In the genomic region with DNA sequence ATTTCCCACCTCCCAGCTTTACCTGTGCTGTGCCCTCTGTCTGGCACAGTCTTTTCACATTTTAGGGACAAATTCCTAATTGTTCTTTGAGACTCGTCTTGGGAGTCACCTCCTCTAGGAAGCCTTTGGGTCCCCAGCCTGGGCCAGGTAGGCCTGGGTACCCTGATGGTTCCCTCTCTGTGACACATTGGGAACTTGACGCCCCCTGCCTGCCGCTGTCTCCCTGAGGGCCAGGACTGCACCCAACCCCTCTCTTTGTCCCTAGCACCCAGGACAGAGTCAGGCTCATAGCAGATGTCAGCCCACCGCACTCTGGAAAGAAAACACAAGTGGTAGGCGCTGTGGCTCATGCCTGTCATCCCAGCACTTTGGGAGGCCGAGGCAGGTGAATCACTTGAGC, we compare ENCODE assay signal across 21 cellular contexts.
"Had no signal": no experiment of that assay in that cellular context is flagged by ENCODE, and none has a peak within 500 bp of the region (broad histone marks: within the 10 kb centered on the region; RNA-seq: fewer than 3 reads in every experiment).

No MANE protein-coding gene starts in this region.

- H3K27ac ChIP-seq: brain microvascular endothelial cell, ovary had no signal

- H3K27me3 Mint-ChIP-seq: activated CD4-positive, alpha-beta memory T cell treated with anti-CD3 and anti-CD28 coated beads, Interleukin-2, amount 10 ng/mL, durations not matched to agents 7 days and 5 days; activated CD4-positive, alpha-beta T cell treated with anti-CD3 and anti-CD28 coated beads, Interleukin-2, amount 10 ng/mL, durations not matched to agents 24 days and 14 days; activated naive CD4-positive, alpha-beta T cell treated with anti-CD3 and anti-CD28 coated beads, Interleukin-2, amount 50 U/mL, for 24 hours; type B pancreatic cell had no signal

- DNase-seq: activated CD4-positive, alpha-beta memory T cell treated with anti-CD3 and anti-CD28 coated beads, Interleukin-2, amount 10 ng/mL, durations not matched to agents 7 days and 5 days; activated CD4-positive, alpha-beta T cell treated with anti-CD3 and anti-CD28 coated beads, Interleukin-2, amount 10 ng/mL, durations not matched to agents 24 days and 14 days; activated gamma-delta T cell; aorta; brain microvascular endothelial cell; caudate nucleus; effector CD4-positive, alpha-beta T cell; gastrocnemius medialis; head of caudate nucleus; midbrain; natural killer cell; ovary; stimulated activated CD4-positive, alpha-beta T cell treated with anti-CD3 and anti-CD28 coated beads, Interleukin-2, amount 100 ng/mL, for 24 hours had no signal

- H3K27ac Mint-ChIP-seq: activated CD4-positive, alpha-beta memory T cell treated with anti-CD3 and anti-CD28 coated beads, Interleukin-2, amount 10 ng/mL, durations not matched to agents 7 days and 5 days; activated CD4-positive, alpha-beta T cell treated with anti-CD3 and anti-CD28 coated beads, Interleukin-2, amount 10 ng/mL, durations not matched to agents 24 days and 14 days; activated naive CD4-positive, alpha-beta T cell treated with anti-CD3 and anti-CD28 coated beads, Interleukin-2, amount 50 U/mL, for 24 hours; activated T-helper 1 cell treated with anti-CD3 and anti-CD28 coated beads, Interleukin-12 subunit alpha, Interleukin-12 subunit beta, Interleukin-2, Interleukin-4 antibody, amounts not matched to agents 30 ng/mL and 10 ng/mL and 1 ng/mL, durations not matched to agents 14 hours and 24 hours and 36 hours; dendritic cell treated with granulocyte-macrophage colony-stimulating factor and Interleukin-4, amounts not matched to agents 40 ng/mL and 50 ng/mL, for 4 days; natural killer cell; stimulated activated effector memory CD8-positive, alpha-beta T cell treated with anti-CD3 and anti-CD28 coated beads, Interleukin-12 subunit alpha, Interleukin-12 subunit beta, amount 100 ng/mL, for 72 hours had no signal

- H3K9me3 ChIP-seq: gastrocnemius medialis had no signal

- H3K4me3 Mint-ChIP-seq: activated CD4-positive, alpha-beta memory T cell treated with anti-CD3 and anti-CD28 coated beads, Interleukin-2, amount 10 ng/mL, durations not matched to agents 7 days and 5 days; activated CD4-positive, alpha-beta T cell treated with anti-CD3 and anti-CD28 coated beads, Interleukin-2, amount 10 ng/mL, durations not matched to agents 24 days and 14 days; activated naive CD4-positive, alpha-beta T cell treated with anti-CD3 and anti-CD28 coated beads, Interleukin-2, amount 50 U/mL, for 24 hours; activated T-helper 1 cell treated with anti-CD3 and anti-CD28 coated beads, Interleukin-12 subunit alpha, Interleukin-12 subunit beta, Interleukin-2, Interleukin-4 antibody, amounts not matched to agents 30 ng/mL and 10 ng/mL and 1 ng/mL, durations not matched to agents 14 hours and 24 hours and 36 hours; dendritic cell treated with granulocyte-macrophage colony-stimulating factor and Interleukin-4, amounts not matched to agents 40 ng/mL and 50 ng/mL, for 4 days; natural killer cell; stimulated activated effector memory CD8-positive, alpha-beta T cell treated with anti-CD3 and anti-CD28 coated beads, Interleukin-12 subunit alpha, Interleukin-12 subunit beta, amount 100 ng/mL, for 72 hours; type B pancreatic cell had no signal

- H3K4me1 ChIP-seq: gastrocnemius medialis had no signal

- H3K4me1 Mint-ChIP-seq: activated CD4-positive, alpha-beta memory T cell treated with anti-CD3 and anti-CD28 coated beads, Interleukin-2, amount 10 ng/mL, durations not matched to agents 7 days and 5 days; activated CD4-positive, alpha-beta T cell treated with anti-CD3 and anti-CD28 coated beads, Interleukin-2, amount 10 ng/mL, durations not matched to agents 24 days and 14 days; activated naive CD4-positive, alpha-beta T cell treated with anti-CD3 and anti-CD28 coated beads, Interleukin-2, amount 50 U/mL, for 24 hours; natural killer cell; stimulated activated effector memory CD8-positive, alpha-beta T cell treated with anti-CD3 and anti-CD28 coated beads, Interleukin-12 subunit alpha, Interleukin-12 subunit beta, amount 100 ng/mL, for 72 hours had no signal

- H3K36me3 Mint-ChIP-seq: activated naive CD4-positive, alpha-beta T cell treated with anti-CD3 and anti-CD28 coated beads, Interleukin-2, amount 50 U/mL, for 24 hours; natural killer cell; stimulated activated effector memory CD8-positive, alpha-beta T cell treated with anti-CD3 and anti-CD28 coated beads, Interleukin-12 subunit alpha, Interleukin-12 subunit beta, amount 100 ng/mL, for 72 hours had no signal

- H3K36me3 ChIP-seq: ovary had no signal

- H3K27me3 ChIP-seq: brain microvascular endothelial cell, gastrocnemius medialis, ovary, stomach had no signal

- H3K9me3 Mint-ChIP-seq: activated CD4-positive, alpha-beta memory T cell treated with anti-CD3 and anti-CD28 coated beads, Interleukin-2, amount 10 ng/mL, durations not matched to agents 7 days and 5 days; activated naive CD4-positive, alpha-beta T cell treated with anti-CD3 and anti-CD28 coated beads, Interleukin-2, amount 50 U/mL, for 24 hours; natural killer cell; stimulated activated effector memory CD8-positive, alpha-beta T cell treated with anti-CD3 and anti-CD28 coated beads, Interleukin-12 subunit alpha, Interleukin-12 subunit beta, amount 100 ng/mL, for 72 hours had no signal

- H3K4me3 ChIP-seq: gastrocnemius medialis, ovary, stomach had no signal

- ATAC-seq: activated CD4-positive, CD25-positive, alpha-beta regulatory T cell treated with anti-CD3 and anti-CD28 coated beads, Interleukin-2, amount 50 U/mL, for 24 hours; gastrocnemius medialis; natural killer cell; right cardiac atrium; stimulated activated effector memory CD8-positive, alpha-beta T cell treated with anti-CD3 and anti-CD28 coated beads, Interleukin-12 subunit alpha, Interleukin-12 subunit beta, amount 100 ng/mL, for 72 hours had no signal
